In the genomic region with DNA sequence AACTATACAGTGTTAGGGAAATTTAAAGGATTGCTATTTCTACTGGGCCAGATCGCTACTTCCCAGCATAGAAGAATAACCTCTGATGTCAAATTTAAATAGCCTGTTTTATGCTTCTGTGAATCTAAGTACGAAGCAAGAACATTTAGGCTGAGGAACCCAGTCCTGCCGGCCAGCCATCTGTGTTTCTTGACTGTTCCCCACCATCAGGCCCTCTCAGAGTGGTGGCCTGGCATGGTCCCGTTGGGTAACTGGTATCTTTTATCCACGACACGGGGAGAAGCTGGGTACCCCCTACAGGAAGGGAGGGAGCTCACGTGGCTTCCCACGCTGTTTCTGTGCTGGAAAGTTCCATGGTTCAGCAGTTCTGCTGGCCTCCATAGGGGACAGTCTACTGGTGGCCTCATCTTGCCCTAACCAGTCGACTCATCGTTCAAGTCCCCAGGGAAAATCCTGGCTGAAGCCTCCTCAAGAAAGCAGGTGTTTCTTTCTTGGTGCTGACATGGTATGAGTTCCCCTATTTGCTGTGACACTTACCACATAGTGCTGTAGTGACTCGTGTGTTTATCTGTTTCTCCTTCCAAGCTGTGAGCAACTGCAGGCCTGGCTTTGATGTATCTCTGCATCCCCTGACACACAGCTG, we compare ENCODE assay signal across 1 cellular context.
TF ChIP-seq lines count a peak whose summit lies in the region.

No MANE protein-coding gene starts in this region.

TF ChIP-seq in IMR-90, 13 proteins besides CTCF, POLR2A, EP300 and RAD21:
- TF ChIP-seq MAFK (IDR thresholded peaks at IDR 0.05; ENCODE audit: low read depth, low read length) (peak; percentile 44; the same call in 1 of the 2 replicates), MXI1 (IDR thresholded peaks at IDR 0.05; ENCODE audit: borderline replicate concordance, low read depth, low read length) (no peak), RCOR1 (IDR thresholded peaks at IDR 0.05; ENCODE audit: insufficient replicate concordance, low read length) (peak; percentile 88), SMC3 (IDR thresholded peaks at IDR 0.05; ENCODE audit: low read depth, low read length) (peak; percentile 7; the same call in 1 of the 2 replicates), CEBPB (IDR thresholded peaks at IDR 0.05; ENCODE audit: low read depth, low read length) (no peak), BHLHE40 (IDR thresholded peaks at IDR 0.05; ENCODE audit: low read depth, low read length) (peak; percentile 56), NFE2L2 (IDR thresholded peaks at IDR 0.05; ENCODE audit: low read depth, low read length) (0 out of 2 replicates have a peak, but pooled peaks have one; percentile 9), CHD1 (IDR thresholded peaks at IDR 0.05; ENCODE audit: low read depth, low read length) (no peak), MAZ (IDR thresholded peaks at IDR 0.05; ENCODE audit: borderline replicate concordance, low read depth, low read length) (no peak), RFX5 (IDR thresholded peaks at IDR 0.05; ENCODE audit: low read depth, low read length) (no peak), FOS (IDR thresholded peaks at IDR 0.05; ENCODE audit: low read depth, low read length) (peak; percentile 49)
- TF ChIP-seq, protein P1, sequence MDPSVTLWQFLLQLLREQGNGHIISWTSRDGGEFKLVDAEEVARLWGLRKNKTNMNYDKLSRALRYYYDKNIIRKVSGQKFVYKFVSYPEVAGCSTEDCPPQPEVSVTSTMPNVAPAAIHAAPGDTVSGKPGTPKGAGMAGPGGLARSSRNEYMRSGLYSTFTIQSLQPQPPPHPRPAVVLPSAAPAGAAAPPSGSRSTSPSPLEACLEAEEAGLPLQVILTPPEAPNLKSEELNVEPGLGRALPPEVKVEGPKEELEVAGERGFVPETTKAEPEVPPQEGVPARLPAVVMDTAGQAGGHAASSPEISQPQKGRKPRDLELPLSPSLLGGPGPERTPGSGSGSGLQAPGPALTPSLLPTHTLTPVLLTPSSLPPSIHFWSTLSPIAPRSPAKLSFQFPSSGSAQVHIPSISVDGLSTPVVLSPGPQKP (IDR thresholded peaks at IDR 0.05; ENCODE audit: borderline replicate concordance, low read depth, low read length): no peak
- TF ChIP-seq, protein P2, sequence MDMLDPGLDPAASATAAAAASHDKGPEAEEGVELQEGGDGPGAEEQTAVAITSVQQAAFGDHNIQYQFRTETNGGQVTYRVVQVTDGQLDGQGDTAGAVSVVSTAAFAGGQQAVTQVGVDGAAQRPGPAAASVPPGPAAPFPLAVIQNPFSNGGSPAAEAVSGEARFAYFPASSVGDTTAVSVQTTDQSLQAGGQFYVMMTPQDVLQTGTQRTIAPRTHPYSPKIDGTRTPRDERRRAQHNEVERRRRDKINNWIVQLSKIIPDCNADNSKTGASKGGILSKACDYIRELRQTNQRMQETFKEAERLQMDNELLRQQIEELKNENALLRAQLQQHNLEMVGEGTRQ (IDR thresholded peaks at IDR 0.05; ENCODE audit: low read depth, low read length): no peak
TF ChIP-seq in IMR-90: peak in this region for 6.
